ENCODE assay signal across 11 cellular contexts in genomic region chrX:9279271-9279596, GRCh38.
DNase-seq lines count a peak whose midpoint lies in the region; ATAC-seq and TF ChIP-seq lines count a peak whose summit lies in the region.
"Had no signal": no experiment of that assay in that cellular context is flagged by ENCODE, and none has a peak within 500 bp of the region (broad histone marks: within the 10 kb centered on the region; RNA-seq: fewer than 3 reads in every experiment).

No MANE protein-coding gene starts in this region.

- H3K4me1 ChIP-seq in uterus: no peaks in the 10 kb centered on the region
- H3K4me1 ChIP-seq: Caco-2 had no signal

- H3K4me1 Mint-ChIP-seq in activated naive CD8-positive, alpha-beta T cell (ENCODE audit: low read depth): peaks cover 29% of the 10 kb centered on the region
- peaks cover 25% of the 10 kb centered on the region for H3K4me1 Mint-ChIP-seq in activated naive CD8-positive, alpha-beta T cell treated with anti-CD3 and anti-CD28 coated beads, Interleukin-2, amount 50 U/mL, for 24 hours
- H3K4me1 Mint-ChIP-seq in progenitor cell of endocrine pancreas (ENCODE audit: low read depth): peaks cover 1% of the 10 kb centered on the region

- H3K4me3 Mint-ChIP-seq in activated naive CD8-positive, alpha-beta T cell: peak overlapping the region; percentile 42
- no peak overlapping the region for H3K4me3 Mint-ChIP-seq in activated naive CD8-positive, alpha-beta T cell treated with anti-CD3 and anti-CD28 coated beads, Interleukin-2, amount 50 U/mL, for 24 hours
- no peak overlapping the region for H3K4me3 Mint-ChIP-seq in progenitor cell of endocrine pancreas (ENCODE audit: low read depth)

- no peaks in the 10 kb centered on the region for H3K27me3 Mint-ChIP-seq in activated naive CD8-positive, alpha-beta T cell
- no peaks in the 10 kb centered on the region for H3K27me3 Mint-ChIP-seq in activated naive CD8-positive, alpha-beta T cell treated with anti-CD3 and anti-CD28 coated beads, Interleukin-2, amount 50 U/mL, for 24 hours
- no peaks in the 10 kb centered on the region for H3K27me3 Mint-ChIP-seq in progenitor cell of endocrine pancreas

- no peaks in the 10 kb centered on the region for H3K9me3 ChIP-seq in uterus
- H3K9me3 ChIP-seq: Caco-2 had no signal

- TF ChIP-seq POLR2A in uterus (IDR thresholded peaks at IDR 0.05): no peak

- peak overlapping the region in 1 of 2 donors; percentile 29 for H3K4me3 ChIP-seq in uterus

- no peak for ATAC-seq in activated naive CD8-positive, alpha-beta T cell treated with anti-CD3 and anti-CD28 coated beads, Interleukin-2, amount 50 U/mL, for 24 hours

- peak overlapping the region; percentile 86 for H3K27ac Mint-ChIP-seq in activated naive CD8-positive, alpha-beta T cell
- no peak overlapping the region for H3K27ac Mint-ChIP-seq in activated naive CD8-positive, alpha-beta T cell treated with anti-CD3 and anti-CD28 coated beads, Interleukin-2, amount 50 U/mL, for 24 hours
- H3K27ac Mint-ChIP-seq in progenitor cell of endocrine pancreas: no peak overlapping the region

- intact Hi-C loops in uterus (cut with DNase I; ENCODE audit: low total_unique reads): no loop called here

- H3K27ac ChIP-seq in uterus: peak overlapping the region; percentile 67 to 77
- H3K27ac ChIP-seq in caudate nucleus (ENCODE audit: low read depth, low read length): no peak overlapping the region

- H3K36me3 ChIP-seq in uterus: no peaks in the 10 kb centered on the region

- no peak for DNase-seq in activated naive CD8-positive, alpha-beta T cell treated with anti-CD3 and anti-CD28 coated beads, Interleukin-2, amount 50 U/mL, for 24 hours
- peak; percentile 47 to 86 for DNase-seq in NOMO-1 (lab: John Stamatoyannopoulos, UW; ENCODE audit: unreplicated experiment in 2 of 2)
- peak; percentile 73 for DNase-seq in fibroblast of peridontal ligament (ENCODE audit: extremely low read depth)
- no peak for DNase-seq in uterus
- DNase-seq in progenitor cell of endocrine pancreas (ENCODE audit: low spot score, unreplicated experiment): no peak
- no peak for DNase-seq in caudate nucleus (lab: John Stamatoyannopoulos, UW)
- DNase-seq in NCI-H2196 (lab: John Stamatoyannopoulos, UW; ENCODE audit: unreplicated experiment): no peak
- DNase-seq: Caco-2, KG1, left cardiac atrium had no signal

- TF ChIP-seq CTCF in uterus (IDR thresholded peaks at IDR 0.05) (no peak), progenitor cell of endocrine pancreas (IDR thresholded peaks at IDR 0.05; ENCODE audit: unreplicated experiment) (no peak)

- H3K36me3 Mint-ChIP-seq in activated naive CD8-positive, alpha-beta T cell: peaks cover 2% of the 10 kb centered on the region
- H3K36me3 Mint-ChIP-seq in activated naive CD8-positive, alpha-beta T cell treated with anti-CD3 and anti-CD28 coated beads, Interleukin-2, amount 50 U/mL, for 24 hours (ENCODE audit: low read depth): no peaks in the 10 kb centered on the region
- no peaks in the 10 kb centered on the region for H3K36me3 Mint-ChIP-seq in progenitor cell of endocrine pancreas (ENCODE audit: insufficient read depth)

- H3K27me3 ChIP-seq in uterus: no peaks in the 10 kb centered on the region

- H3K9me3 Mint-ChIP-seq in activated naive CD8-positive, alpha-beta T cell (ENCODE audit: low read depth): no peaks in the 10 kb centered on the region
- H3K9me3 Mint-ChIP-seq in activated naive CD8-positive, alpha-beta T cell treated with anti-CD3 and anti-CD28 coated beads, Interleukin-2, amount 50 U/mL, for 24 hours: no peaks in the 10 kb centered on the region
- H3K9me3 Mint-ChIP-seq in progenitor cell of endocrine pancreas (ENCODE audit: low read depth): peaks cover 16% of the 10 kb centered on the region

Comparison
In these comparisons a context has a peak if more than half of its experiments do, and no peak if none do; other contexts are left out.
1. DNase-seq: peak in NOMO-1 (2 of 2) and fibroblast of peridontal ligament (single experiment); none in activated naive CD8-positive, alpha-beta T cell treated with anti-CD3 and anti-CD28 coated beads, Interleukin-2, amount 50 U/mL, for 24 hours (single experiment), uterus (0 of 2), progenitor cell of endocrine pancreas (single experiment), caudate nucleus (0 of 61) and NCI-H2196 (single experiment).